1 cellular context compared by ENCODE assay signal in genomic region chr17:67531291-67531690, GRCh38.
TF ChIP-seq lines count a peak whose summit lies in the region.

No MANE protein-coding gene starts in this region.

TF ChIP-seq in GM12878, 131 proteins besides CTCF, POLR2A, EP300 and RAD21 (continued from another document):
- TF ChIP-seq MEF2B (IDR thresholded peaks at IDR 0.05; ENCODE audit: partially characterized antibody, poor library complexity, severe bottlenecking) (peak; percentile 24), SPI1 (IDR thresholded peaks at IDR 0.05; ENCODE audit: borderline replicate concordance, insufficient read depth, low read depth, low read length) (no peak), BCL11A (IDR thresholded peaks at IDR 0.05; ENCODE audit: low read depth, low read length) (no peak), PRDM15 (CRISPR knock-in tag; IDR thresholded peaks at IDR 0.05) (no peak), BHLHE40 (IDR thresholded peaks at IDR 0.05; ENCODE audit: borderline replicate concordance in 1 of 2, low read depth in 2 of 2, low read length in 1 of 2) (peak; percentile 48 to 53; a peak in 2 of 4 replicates), ATF7 (IDR thresholded peaks at IDR 0.05; ENCODE audit: low read depth) (no peak), CHD4 (IDR thresholded peaks at IDR 0.05) (no peak), SREBF1 (IDR thresholded peaks at IDR 0.05; ENCODE audit: low read length) (no peak), HDGF (IDR thresholded peaks at IDR 0.05) (no peak), ZNF384 (IDR thresholded peaks at IDR 0.05; ENCODE audit: borderline replicate concordance, low read depth, low read length) (no peak), POU2F2 (IDR thresholded peaks at IDR 0.05; ENCODE audit: borderline replicate concordance, low read depth, low read length) (no peak), RBBP5 (conservative IDR thresholded peaks at IDR 0.05) (no peak), FOXM1 (IDR thresholded peaks at IDR 0.05; ENCODE audit: low read depth, low read length) (no peak), REST (IDR thresholded peaks at IDR 0.05; ENCODE audit: low read depth, low read length) (no peak), CBX5 (IDR thresholded peaks at IDR 0.05; ENCODE audit: low read depth) (no peak), EZH2 (IDR thresholded peaks at IDR 0.05; ENCODE audit: borderline replicate concordance, control insufficient read depth, low read depth, low read length) (no peak), MEF2A (IDR thresholded peaks at IDR 0.05; ENCODE audit: insufficient read depth, low read depth, low read length) (0 out of 2 replicates have a peak, but pooled peaks have one; percentile 17), STAT3 (IDR thresholded peaks at IDR 0.05; ENCODE audit: low read depth, low read length) (no peak), ZNF622 (IDR thresholded peaks at IDR 0.05) (no peak), SUZ12 (IDR thresholded peaks at IDR 0.05; ENCODE audit: unreplicated experiment) (no peak), BRCA1 (IDR thresholded peaks at IDR 0.05; ENCODE audit: low read depth, low read length) (no peak), KAT2A (conservative IDR thresholded peaks at IDR 0.05; ENCODE audit: control insufficient read depth, low read depth, low read length) (no peak)
- TF ChIP-seq, protein P1, sequence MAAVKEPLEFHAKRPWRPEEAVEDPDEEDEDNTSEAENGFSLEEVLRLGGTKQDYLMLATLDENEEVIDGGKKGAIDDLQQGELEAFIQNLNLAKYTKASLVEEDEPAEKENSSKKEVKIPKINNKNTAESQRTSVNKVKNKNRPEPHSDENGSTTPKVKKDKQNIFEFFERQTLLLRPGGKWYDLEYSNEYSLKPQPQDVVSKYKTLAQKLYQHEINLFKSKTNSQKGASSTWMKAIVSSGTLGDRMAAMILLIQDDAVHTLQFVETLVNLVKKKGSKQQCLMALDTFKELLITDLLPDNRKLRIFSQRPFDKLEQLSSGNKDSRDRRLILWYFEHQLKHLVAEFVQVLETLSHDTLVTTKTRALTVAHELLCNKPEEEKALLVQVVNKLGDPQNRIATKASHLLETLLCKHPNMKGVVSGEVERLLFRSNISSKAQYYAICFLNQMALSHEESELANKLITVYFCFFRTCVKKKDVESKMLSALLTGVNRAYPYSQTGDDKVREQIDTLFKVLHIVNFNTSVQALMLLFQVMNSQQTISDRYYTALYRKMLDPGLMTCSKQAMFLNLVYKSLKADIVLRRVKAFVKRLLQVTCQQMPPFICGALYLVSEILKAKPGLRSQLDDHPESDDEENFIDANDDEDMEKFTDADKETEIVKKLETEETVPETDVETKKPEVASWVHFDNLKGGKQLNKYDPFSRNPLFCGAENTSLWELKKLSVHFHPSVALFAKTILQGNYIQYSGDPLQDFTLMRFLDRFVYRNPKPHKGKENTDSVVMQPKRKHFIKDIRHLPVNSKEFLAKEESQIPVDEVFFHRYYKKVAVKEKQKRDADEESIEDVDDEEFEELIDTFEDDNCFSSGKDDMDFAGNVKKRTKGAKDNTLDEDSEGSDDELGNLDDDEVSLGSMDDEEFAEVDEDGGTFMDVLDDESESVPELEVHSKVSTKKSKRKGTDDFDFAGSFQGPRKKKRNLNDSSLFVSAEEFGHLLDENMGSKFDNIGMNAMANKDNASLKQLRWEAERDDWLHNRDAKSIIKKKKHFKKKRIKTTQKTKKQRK (IDR thresholded peaks at IDR 0.05; ENCODE audit: low read depth, low read length) = no peak
- TF ChIP-seq, protein P2, sequence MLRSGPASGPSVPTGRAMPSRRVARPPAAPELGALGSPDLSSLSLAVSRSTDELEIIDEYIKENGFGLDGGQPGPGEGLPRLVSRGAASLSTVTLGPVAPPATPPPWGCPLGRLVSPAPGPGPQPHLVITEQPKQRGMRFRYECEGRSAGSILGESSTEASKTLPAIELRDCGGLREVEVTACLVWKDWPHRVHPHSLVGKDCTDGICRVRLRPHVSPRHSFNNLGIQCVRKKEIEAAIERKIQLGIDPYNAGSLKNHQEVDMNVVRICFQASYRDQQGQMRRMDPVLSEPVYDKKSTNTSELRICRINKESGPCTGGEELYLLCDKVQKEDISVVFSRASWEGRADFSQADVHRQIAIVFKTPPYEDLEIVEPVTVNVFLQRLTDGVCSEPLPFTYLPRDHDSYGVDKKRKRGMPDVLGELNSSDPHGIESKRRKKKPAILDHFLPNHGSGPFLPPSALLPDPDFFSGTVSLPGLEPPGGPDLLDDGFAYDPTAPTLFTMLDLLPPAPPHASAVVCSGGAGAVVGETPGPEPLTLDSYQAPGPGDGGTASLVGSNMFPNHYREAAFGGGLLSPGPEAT (IDR thresholded peaks at IDR 0.05; ENCODE audit: low read depth) = no peak
- TF ChIP-seq, protein P3, sequence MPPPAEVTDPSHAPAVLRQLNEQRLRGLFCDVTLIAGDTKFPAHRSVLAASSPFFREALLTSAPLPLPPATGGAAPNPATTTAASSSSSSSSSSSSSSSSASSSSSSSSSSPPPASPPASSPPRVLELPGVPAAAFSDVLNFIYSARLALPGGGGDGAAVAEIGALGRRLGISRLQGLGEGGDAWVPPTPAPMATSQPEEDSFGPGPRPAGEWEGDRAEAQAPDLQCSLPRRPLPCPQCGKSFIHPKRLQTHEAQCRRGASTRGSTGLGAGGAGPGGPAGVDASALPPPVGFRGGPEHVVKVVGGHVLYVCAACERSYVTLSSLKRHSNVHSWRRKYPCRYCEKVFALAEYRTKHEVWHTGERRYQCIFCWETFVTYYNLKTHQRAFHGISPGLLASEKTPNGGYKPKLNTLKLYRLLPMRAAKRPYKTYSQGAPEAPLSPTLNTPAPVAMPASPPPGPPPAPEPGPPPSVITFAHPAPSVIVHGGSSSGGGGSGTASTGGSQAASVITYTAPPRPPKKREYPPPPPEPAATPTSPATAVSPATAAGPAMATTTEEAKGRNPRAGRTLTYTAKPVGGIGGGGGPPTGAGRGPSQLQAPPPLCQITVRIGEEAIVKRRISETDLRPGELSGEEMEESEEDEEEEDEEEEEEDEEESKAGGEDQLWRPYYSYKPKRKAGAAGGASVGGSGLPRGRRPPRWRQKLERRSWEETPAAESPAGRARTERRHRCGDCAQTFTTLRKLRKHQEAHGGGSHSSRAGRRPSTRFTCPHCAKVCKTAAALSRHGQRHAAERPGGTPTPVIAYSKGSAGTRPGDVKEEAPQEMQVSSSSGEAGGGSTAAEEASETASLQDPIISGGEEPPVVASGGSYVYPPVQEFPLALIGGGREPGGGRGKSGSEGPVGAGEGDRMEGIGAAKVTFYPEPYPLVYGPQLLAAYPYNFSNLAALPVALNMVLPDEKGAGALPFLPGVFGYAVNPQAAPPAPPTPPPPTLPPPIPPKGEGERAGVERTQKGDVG (CRISPR knock-in tag; IDR thresholded peaks at IDR 0.05) = no peak
- TF ChIP-seq, protein P4, sequence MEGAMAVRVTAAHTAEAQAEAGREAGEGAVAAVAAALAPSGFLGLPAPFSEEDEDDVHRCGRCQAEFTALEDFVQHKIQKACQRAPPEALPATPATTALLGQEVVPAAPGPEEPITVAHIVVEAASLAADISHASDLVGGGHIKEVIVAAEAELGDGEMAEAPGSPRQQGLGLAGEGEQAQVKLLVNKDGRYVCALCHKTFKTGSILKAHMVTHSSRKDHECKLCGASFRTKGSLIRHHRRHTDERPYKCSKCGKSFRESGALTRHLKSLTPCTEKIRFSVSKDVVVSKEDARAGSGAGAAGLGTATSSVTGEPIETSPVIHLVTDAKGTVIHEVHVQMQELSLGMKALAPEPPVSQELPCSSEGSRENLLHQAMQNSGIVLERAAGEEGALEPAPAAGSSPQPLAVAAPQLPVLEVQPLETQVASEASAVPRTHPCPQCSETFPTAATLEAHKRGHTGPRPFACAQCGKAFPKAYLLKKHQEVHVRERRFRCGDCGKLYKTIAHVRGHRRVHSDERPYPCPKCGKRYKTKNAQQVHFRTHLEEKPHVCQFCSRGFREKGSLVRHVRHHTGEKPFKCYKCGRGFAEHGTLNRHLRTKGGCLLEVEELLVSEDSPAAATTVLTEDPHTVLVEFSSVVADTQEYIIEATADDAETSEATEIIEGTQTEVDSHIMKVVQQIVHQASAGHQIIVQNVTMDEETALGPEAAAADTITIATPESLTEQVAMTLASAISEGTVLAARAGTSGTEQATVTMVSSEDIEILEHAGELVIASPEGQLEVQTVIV (IDR thresholded peaks at IDR 0.05; ENCODE audit: borderline replicate concordance, partially characterized antibody) = no peak
- TF ChIP-seq, protein P5, sequence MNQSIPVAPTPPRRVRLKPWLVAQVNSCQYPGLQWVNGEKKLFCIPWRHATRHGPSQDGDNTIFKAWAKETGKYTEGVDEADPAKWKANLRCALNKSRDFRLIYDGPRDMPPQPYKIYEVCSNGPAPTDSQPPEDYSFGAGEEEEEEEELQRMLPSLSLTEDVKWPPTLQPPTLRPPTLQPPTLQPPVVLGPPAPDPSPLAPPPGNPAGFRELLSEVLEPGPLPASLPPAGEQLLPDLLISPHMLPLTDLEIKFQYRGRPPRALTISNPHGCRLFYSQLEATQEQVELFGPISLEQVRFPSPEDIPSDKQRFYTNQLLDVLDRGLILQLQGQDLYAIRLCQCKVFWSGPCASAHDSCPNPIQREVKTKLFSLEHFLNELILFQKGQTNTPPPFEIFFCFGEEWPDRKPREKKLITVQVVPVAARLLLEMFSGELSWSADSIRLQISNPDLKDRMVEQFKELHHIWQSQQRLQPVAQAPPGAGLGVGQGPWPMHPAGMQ (IDR thresholded peaks at IDR 0.05; ENCODE audit: borderline replicate concordance) = no peak
- TF ChIP-seq, protein P6, sequence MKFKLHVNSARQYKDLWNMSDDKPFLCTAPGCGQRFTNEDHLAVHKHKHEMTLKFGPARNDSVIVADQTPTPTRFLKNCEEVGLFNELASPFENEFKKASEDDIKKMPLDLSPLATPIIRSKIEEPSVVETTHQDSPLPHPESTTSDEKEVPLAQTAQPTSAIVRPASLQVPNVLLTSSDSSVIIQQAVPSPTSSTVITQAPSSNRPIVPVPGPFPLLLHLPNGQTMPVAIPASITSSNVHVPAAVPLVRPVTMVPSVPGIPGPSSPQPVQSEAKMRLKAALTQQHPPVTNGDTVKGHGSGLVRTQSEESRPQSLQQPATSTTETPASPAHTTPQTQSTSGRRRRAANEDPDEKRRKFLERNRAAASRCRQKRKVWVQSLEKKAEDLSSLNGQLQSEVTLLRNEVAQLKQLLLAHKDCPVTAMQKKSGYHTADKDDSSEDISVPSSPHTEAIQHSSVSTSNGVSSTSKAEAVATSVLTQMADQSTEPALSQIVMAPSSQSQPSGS (IDR thresholded peaks at IDR 0.05; ENCODE audit: low read length) = no peak
